In the genomic region with DNA sequence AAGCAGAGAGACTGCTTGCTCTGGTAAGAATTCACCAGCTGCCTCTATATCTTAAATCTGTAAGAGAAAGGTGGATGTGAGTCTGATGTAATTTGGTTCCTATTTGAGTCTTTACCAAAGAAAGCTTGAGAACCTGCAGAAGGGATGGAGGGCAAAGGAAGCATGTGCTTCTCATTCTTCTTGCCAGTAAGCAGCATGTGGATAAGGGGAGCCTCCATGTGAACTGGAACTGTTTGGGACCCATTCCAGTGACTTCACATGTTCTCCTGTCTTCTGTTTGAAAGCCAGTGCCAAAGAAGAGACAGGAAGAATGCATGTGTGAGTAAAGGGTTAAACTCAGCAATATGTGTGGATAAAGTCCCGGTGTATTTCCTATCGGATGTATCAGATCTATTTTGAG, we compare ENCODE assay signal across 1 cellular context.
TF ChIP-seq lines count a peak whose summit lies in the region.

No MANE protein-coding gene starts in this region.

TF ChIP-seq in H1, 55 proteins besides CTCF, POLR2A, EP300 and RAD21:
- no peak for TF ChIP-seq RXRA (IDR thresholded peaks at IDR 0.05; ENCODE audit: insufficient read depth, low read depth, low read length)
- TF ChIP-seq, protein P1, sequence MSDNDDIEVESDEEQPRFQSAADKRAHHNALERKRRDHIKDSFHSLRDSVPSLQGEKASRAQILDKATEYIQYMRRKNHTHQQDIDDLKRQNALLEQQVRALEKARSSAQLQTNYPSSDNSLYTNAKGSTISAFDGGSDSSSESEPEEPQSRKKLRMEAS (IDR thresholded peaks at IDR 0.05), result peak; percentile 16; the same call in 1 of the 2 replicates
TF ChIP-seq in H1: peak in this region for 1.
